Comparison of ENCODE assay signal across 22 cellular contexts in genomic region chr15:80946576-80946975, GRCh38.
"Had no signal": no experiment of that assay in that cellular context is flagged by ENCODE, and none has a peak within 500 bp of the region (broad histone marks: within the 10 kb centered on the region; RNA-seq: fewer than 3 reads in every experiment).

No MANE protein-coding gene starts in this region.

- H3K36me3 ChIP-seq: ovary, prostate gland had no signal

- H3K9me3 Mint-ChIP-seq: immature natural killer cell; naive thymus-derived CD8-positive, alpha-beta T cell had no signal

- H3K4me1 Mint-ChIP-seq: immature natural killer cell had no signal

- H3K27ac ChIP-seq: gastrocnemius medialis, neutrophil, ovary, prostate gland, sigmoid colon, skin epidermis, stomach, thoracic aorta had no signal

- H3K27me3 Mint-ChIP-seq: naive thymus-derived CD8-positive, alpha-beta T cell had no signal

- H3K27ac Mint-ChIP-seq: immature natural killer cell; naive thymus-derived CD8-positive, alpha-beta T cell had no signal

- ATAC-seq: esophagus mucosa; gastrocnemius medialis; left colon; mucosa of descending colon; naive thymus-derived CD8-positive, alpha-beta T cell had no signal

- H3K4me3 ChIP-seq: dorsolateral prefrontal cortex, gastrocnemius medialis, mucosa of descending colon, ovary, prostate gland, sigmoid colon, skin epidermis, stomach, thoracic aorta had no signal

- H3K4me3 Mint-ChIP-seq: immature natural killer cell; naive thymus-derived CD8-positive, alpha-beta T cell had no signal

- H3K27me3 ChIP-seq: dorsolateral prefrontal cortex, gastrocnemius medialis, neutrophil, ovary, sigmoid colon, stomach had no signal

- DNase-seq: central memory CD4-positive, alpha-beta T cell; cortex of kidney; effector CD8-positive, alpha-beta T cell; gastrocnemius medialis; immature natural killer cell; left colon; mucosa of descending colon; naive thymus-derived CD8-positive, alpha-beta T cell; ovary; sigmoid colon; stimulated activated CD4-positive, alpha-beta T cell treated with anti-CD3 and anti-CD28 coated beads, Interleukin-2, amount 100 ng/mL, for 24 hours; stimulated activated CD4-positive, alpha-beta T cell treated with anti-CD3 and anti-CD28 coated beads, Interleukin-4, amount 100 ng/mL, for 4 hours; stimulated activated naive CD4-positive, alpha-beta T cell; stomach; substantia nigra; trophoblast cell had no signal

- H3K4me1 ChIP-seq: prostate gland had no signal

- H3K9me3 ChIP-seq: gastrocnemius medialis, mucosa of descending colon, neutrophil, ovary, prostate gland, sigmoid colon, stomach, thoracic aorta had no signal
